In the genomic region with DNA sequence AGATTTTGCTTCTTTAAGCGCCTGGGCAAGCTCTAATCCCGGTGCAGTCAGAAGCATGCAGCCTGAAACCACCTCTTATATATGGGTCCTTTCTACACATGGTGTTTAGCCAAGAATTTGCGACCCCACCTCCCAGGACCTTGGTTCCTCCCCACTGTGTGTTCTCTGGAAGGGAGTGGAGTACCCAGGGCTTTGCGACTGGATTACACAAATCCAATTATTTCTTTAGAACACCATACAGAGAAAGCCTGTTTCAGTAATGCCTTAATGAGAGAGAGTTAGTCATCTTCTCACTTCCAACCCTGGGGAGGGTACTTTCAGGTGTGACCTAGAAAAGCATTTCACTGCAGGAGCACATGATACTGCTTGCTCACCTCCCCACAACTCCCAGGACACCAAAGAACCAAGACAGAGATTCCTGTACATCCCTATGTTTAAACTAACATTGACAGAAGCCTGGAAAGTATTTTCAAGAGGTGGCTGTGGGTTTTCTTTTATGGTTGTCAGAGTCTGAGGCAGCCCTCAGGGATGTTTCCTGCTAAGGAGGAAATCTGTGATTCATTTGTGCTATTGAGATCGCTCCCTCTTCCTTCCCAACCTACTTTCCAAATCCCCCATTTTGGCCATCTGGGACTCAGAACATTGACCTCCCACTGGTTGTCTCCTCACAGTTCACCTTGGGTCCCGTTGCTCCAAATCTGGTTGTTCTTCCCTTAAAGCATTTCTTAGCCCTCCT, we compare ENCODE assay signal across 19 cellular contexts. TPM values are rescaled to one million over a fixed set of nuclear protein-coding genes. Genes with fewer than 3 reads are reported as not detected.
A peak's percentile ranks its signal among the peaks of the same experiment; 100 is the strongest.
DNase-seq lines count a peak whose midpoint lies in the region; ATAC-seq, FAIRE-seq and TF ChIP-seq lines count a peak whose summit lies in the region.
"Had no signal": no experiment of that assay in that cellular context is flagged by ENCODE, and none has a peak within 500 bp of the region (broad histone marks: within the 10 kb centered on the region; RNA-seq: fewer than 3 reads in every experiment).

A gene with protein sequence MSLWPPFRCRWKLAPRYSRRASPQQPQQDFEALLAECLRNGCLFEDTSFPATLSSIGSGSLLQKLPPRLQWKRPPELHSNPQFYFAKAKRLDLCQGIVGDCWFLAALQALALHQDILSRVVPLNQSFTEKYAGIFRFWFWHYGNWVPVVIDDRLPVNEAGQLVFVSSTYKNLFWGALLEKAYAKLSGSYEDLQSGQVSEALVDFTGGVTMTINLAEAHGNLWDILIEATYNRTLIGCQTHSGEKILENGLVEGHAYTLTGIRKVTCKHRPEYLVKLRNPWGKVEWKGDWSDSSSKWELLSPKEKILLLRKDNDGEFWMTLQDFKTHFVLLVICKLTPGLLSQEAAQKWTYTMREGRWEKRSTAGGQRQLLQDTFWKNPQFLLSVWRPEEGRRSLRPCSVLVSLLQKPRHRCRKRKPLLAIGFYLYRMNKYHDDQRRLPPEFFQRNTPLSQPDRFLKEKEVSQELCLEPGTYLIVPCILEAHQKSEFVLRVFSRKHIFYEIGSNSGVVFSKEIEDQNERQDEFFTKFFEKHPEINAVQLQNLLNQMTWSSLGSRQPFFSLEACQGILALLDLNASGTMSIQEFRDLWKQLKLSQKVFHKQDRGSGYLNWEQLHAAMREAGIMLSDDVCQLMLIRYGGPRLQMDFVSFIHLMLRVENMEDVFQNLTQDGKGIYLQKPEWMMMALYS (minus strand): TSS at position 51 of the 736 bp plus-strand sequence. CDS start 12,068 bp downstream, outside the sequence.

- peak within 1 kb of the TSS; percentile 31 for H3K9ac ChIP-seq in endodermal cell (ENCODE audit: extremely low read depth, low read length, poor library complexity, severe bottlenecking)

- no peaks in the 10 kb centered on the region for H3K9me3 Mint-ChIP-seq in activated CD4-positive, alpha-beta T cell treated with anti-CD3 and anti-CD28 coated beads for 36 hours (ENCODE audit: low read depth)
- H3K9me3 Mint-ChIP-seq in endodermal cell = no peaks in the 10 kb centered on the region
- H3K9me3 Mint-ChIP-seq in stimulated activated effector memory CD8-positive, alpha-beta T cell treated with anti-CD3 and anti-CD28 coated beads, Interleukin-12 subunit alpha, Interleukin-12 subunit beta, amount 100 ng/mL, for 72 hours = no peaks in the 10 kb centered on the region
- H3K9me3 Mint-ChIP-seq: CD4-positive, alpha-beta T cell; effector memory CD8-positive, alpha-beta T cell had no signal

- CTCF ChIA-PET in activated CD4-positive, alpha-beta T cell treated with anti-CD3 and anti-CD28 coated beads for 36 hours (lab: Charles Lee) = interaction anchor here (0.8 to 1.4 kb wide), 2 partner anchors 47 to 482 kb away, joined by 3 to 6 read pairs; no protein-coding TSS in a partner anchor

- no peak within 1 kb of the TSS for H3K4me3 Mint-ChIP-seq in activated CD4-positive, alpha-beta T cell treated with anti-CD3 and anti-CD28 coated beads for 36 hours
- no peak within 1 kb of the TSS for H3K4me3 Mint-ChIP-seq in endodermal cell
- no peak within 1 kb of the TSS for H3K4me3 Mint-ChIP-seq in stimulated activated effector memory CD8-positive, alpha-beta T cell treated with anti-CD3 and anti-CD28 coated beads, Interleukin-12 subunit alpha, Interleukin-12 subunit beta, amount 100 ng/mL, for 72 hours
- H3K4me3 Mint-ChIP-seq: CD4-positive, alpha-beta T cell; effector memory CD8-positive, alpha-beta T cell had no signal

- 66 to 76% methylated on average over 4 to 6 of the region's 6 CpGs for WGBS in endodermal cell (ENCODE audit: insufficient coverage in 1 of 2, insufficient read length in 1 of 2), 2 experiments

- TF ChIP-seq CTCF in endodermal cell (conservative IDR thresholded peaks at IDR 0.05) (no peak), omental fat pad (IDR thresholded peaks at IDR 0.05) (no peak)

- H3K9me3 ChIP-seq in endodermal cell (ENCODE audit: control insufficient read depth, low read length) = no peaks in the 10 kb centered on the region
- H3K9me3 ChIP-seq: gastroesophageal sphincter, pancreas, Peyer's patch, spleen had no signal

- no peaks in the 10 kb centered on the region for H3K36me3 ChIP-seq in endodermal cell (ENCODE audit: control insufficient read depth, insufficient read depth, low read length)
- H3K36me3 ChIP-seq: gastroesophageal sphincter, pancreas, Peyer's patch, spleen had no signal

- peaks cover 10% of the 10 kb centered on the region for H3K4me1 ChIP-seq in endodermal cell (ENCODE audit: control insufficient read depth, insufficient read depth, low read length)
- H3K4me1 ChIP-seq: gastroesophageal sphincter, pancreas, Peyer's patch had no signal

- no peak for FAIRE-seq in urothelium cell line (lab: Jason Lieb, UNC)
- FAIRE-seq: pancreas had no signal

- H3K27me3 ChIP-seq in endodermal cell (ENCODE audit: control insufficient read depth, insufficient read depth, low read length, poor library complexity, severe bottlenecking) = no peaks in the 10 kb centered on the region
- H3K27me3 ChIP-seq: pancreas, Peyer's patch, spleen had no signal

- no peaks in the 10 kb centered on the region for H3K36me3 Mint-ChIP-seq in activated CD4-positive, alpha-beta T cell treated with anti-CD3 and anti-CD28 coated beads for 36 hours (ENCODE audit: low read depth)
- H3K36me3 Mint-ChIP-seq in endodermal cell (ENCODE audit: low read depth) = no peaks in the 10 kb centered on the region
- no peaks in the 10 kb centered on the region for H3K36me3 Mint-ChIP-seq in stimulated activated effector memory CD8-positive, alpha-beta T cell treated with anti-CD3 and anti-CD28 coated beads, Interleukin-12 subunit alpha, Interleukin-12 subunit beta, amount 100 ng/mL, for 72 hours

- DNase-seq in activated CD4-positive, alpha-beta T cell treated with anti-CD3 and anti-CD28 coated beads for 36 hours = no peak
- no peak for DNase-seq in activated CD4-positive, alpha-beta T cell treated with anti-CD3 and anti-CD28 coated beads, Interleukin-2, amount 50 U/mL, for 4 hours
- DNase-seq in HT1080 (ENCODE audit: low read depth) (peak; percentile 23), endodermal cell (no peak), urothelium cell line (ENCODE audit: low spot score) (no peak), globus pallidus (ENCODE audit: low spot score) (no peak), omental fat pad (ENCODE audit: low spot score) (no peak)
- DNase-seq in stimulated activated effector memory CD8-positive, alpha-beta T cell treated with anti-CD3 and anti-CD28 coated beads, Interleukin-12 subunit alpha, Interleukin-12 subunit beta, amount 100 ng/mL, for 72 hours (ENCODE audit: low spot score in 2 of 2) = no peak
- DNase-seq: CD4-positive, alpha-beta T cell; central memory CD4-positive, alpha-beta T cell; effector memory CD8-positive, alpha-beta T cell; midbrain; pancreas; Peyer's patch; spleen; SW 1271 had no signal

- peaks cover 19% of the 10 kb centered on the region for H3K4me1 Mint-ChIP-seq in activated CD4-positive, alpha-beta T cell treated with anti-CD3 and anti-CD28 coated beads for 36 hours
- peaks cover 41% of the 10 kb centered on the region for H3K4me1 Mint-ChIP-seq in endodermal cell
- peaks cover 19% of the 10 kb centered on the region for H3K4me1 Mint-ChIP-seq in stimulated activated effector memory CD8-positive, alpha-beta T cell treated with anti-CD3 and anti-CD28 coated beads, Interleukin-12 subunit alpha, Interleukin-12 subunit beta, amount 100 ng/mL, for 72 hours

- peaks cover 6% of the 10 kb centered on the region for H3K27me3 Mint-ChIP-seq in activated CD4-positive, alpha-beta T cell treated with anti-CD3 and anti-CD28 coated beads for 36 hours
- peaks cover 13% of the 10 kb centered on the region for H3K27me3 Mint-ChIP-seq in endodermal cell (ENCODE audit: insufficient read depth)

- intact Hi-C loops in activated CD4-positive, alpha-beta T cell treated with anti-CD3 and anti-CD28 coated beads for 36 hours (cut with DNase I, micrococcal nuclease) = no loop called here

- H3K27ac Mint-ChIP-seq in activated CD4-positive, alpha-beta T cell treated with anti-CD3 and anti-CD28 coated beads for 36 hours = no peak within 1 kb of the TSS
- no peak within 1 kb of the TSS for H3K27ac Mint-ChIP-seq in endodermal cell
- no peak within 1 kb of the TSS for H3K27ac Mint-ChIP-seq in stimulated activated effector memory CD8-positive, alpha-beta T cell treated with anti-CD3 and anti-CD28 coated beads, Interleukin-12 subunit alpha, Interleukin-12 subunit beta, amount 100 ng/mL, for 72 hours
- H3K27ac Mint-ChIP-seq: CD4-positive, alpha-beta T cell had no signal

- no peak within 1 kb of the TSS for H3K27ac ChIP-seq in endodermal cell (ENCODE audit: low read depth, low read length)
- H3K27ac ChIP-seq: 22Rv1, gastroesophageal sphincter, pancreas had no signal

- ATAC-seq in activated CD4-positive, alpha-beta T cell treated with anti-CD3 and anti-CD28 coated beads for 36 hours = peak; percentile 84
- peak; percentile 69 for ATAC-seq in stimulated activated effector memory CD8-positive, alpha-beta T cell treated with anti-CD3 and anti-CD28 coated beads, Interleukin-12 subunit alpha, Interleukin-12 subunit beta, amount 100 ng/mL, for 72 hours
- ATAC-seq in omental fat pad (ENCODE audit: low FRiP score) = no peak
- ATAC-seq: effector memory CD8-positive, alpha-beta T cell; gastroesophageal sphincter; pancreas had no signal

- POLR2A ChIA-PET in activated CD4-positive, alpha-beta T cell treated with anti-CD3 and anti-CD28 coated beads for 36 hours (lab: Charles Lee) = no interaction called here

- no peak within 1 kb of the TSS for H3K4me3 ChIP-seq in endodermal cell (ENCODE audit: low read length)
- H3K4me3 ChIP-seq: gastroesophageal sphincter, pancreas, Peyer's patch, spleen had no signal

RNA-seq across cellular contexts. Expression of the gene that starts here (rescaled TPM):
- total RNA-seq in activated CD4-positive, alpha-beta T cell treated with anti-CD3 and anti-CD28 coated beads for 36 hours = under 1 TPM; 0.51 to 0.64 TPM
- 0.03 and 0.24 TPM in 2 replicates for total RNA-seq in HT1080 (2014; rRNA removed; shearing (Covaris generic))
- 0.14 and 0.16 TPM in 2 replicates for polyA plus RNA-seq in HT1080 (2015; cell fraction: cytosol; rRNA removed)
- polyA plus RNA-seq in HT1080 (2015; cell fraction: nucleus; rRNA removed) = 0.14 and 0.71 TPM in 2 replicates
- total RNA-seq in endodermal cell (under 1 TPM; 0.31 to 0.40 TPM), omental fat pad (under 1 TPM in 1 of 4 donors, not detected in 3; 0.13 TPM)
- polyA plus RNA-seq in endodermal cell (2013, experiment 1 of 2) = 0.28 TPM
- 0.41 TPM for polyA plus RNA-seq in endodermal cell (2013, experiment 2 of 2)
- total RNA-seq: NCI-H460 had no signal

Comparison
In these comparisons a context has a peak if more than half of its experiments do, and no peak if none do; other contexts are left out.
1. Peak in ATAC-seq in activated CD4-positive, alpha-beta T cell treated with anti-CD3 and anti-CD28 coated beads for 36 hours; RNA of the gene not detected or under 1 TPM.
2. Peak in DNase-seq in HT1080; RNA of the gene not detected or under 1 TPM.